20 cellular contexts compared by ENCODE assay signal in genomic region chr6:12260458-12261041, GRCh38. TPM values are rescaled to one million over a fixed set of nuclear protein-coding genes. Genes with fewer than 3 reads are reported as not detected.
"Had no signal": no experiment of that assay in that cellular context is flagged by ENCODE, and none has a peak within 500 bp of the region (broad histone marks: within the 10 kb centered on the region; RNA-seq: fewer than 3 reads in every experiment).

No MANE protein-coding gene starts in this region.

- H3K4me2 ChIP-seq: smooth muscle cell had no signal

- FAIRE-seq: endothelial cell of umbilical vein had no signal

- H3K27ac Mint-ChIP-seq: endodermal cell; naive thymus-derived CD8-positive, alpha-beta T cell had no signal

- H3K36me3 ChIP-seq: neutrophil, right atrium auricular region, upper lobe of left lung, uterus had no signal

- H3K4me1 Mint-ChIP-seq: endodermal cell; naive thymus-derived CD8-positive, alpha-beta T cell had no signal

- H3K36me3 Mint-ChIP-seq: naive thymus-derived CD8-positive, alpha-beta T cell had no signal

- H3K9me3 Mint-ChIP-seq: endodermal cell; naive thymus-derived CD8-positive, alpha-beta T cell had no signal

- H3K27ac ChIP-seq: foreskin keratinocyte, neutrophil, right atrium auricular region, upper lobe of left lung, uterus had no signal

- H3K4me1 ChIP-seq: right atrium auricular region, uterus had no signal

- H3K9me3 ChIP-seq: neutrophil, right atrium auricular region, upper lobe of left lung, uterus had no signal

- H3K4me3 Mint-ChIP-seq: endodermal cell; naive thymus-derived CD8-positive, alpha-beta T cell had no signal

- H3K27me3 ChIP-seq: foreskin keratinocyte, neutrophil, right atrium auricular region, upper lobe of left lung, uterus had no signal

- DNase-seq: dermis blood vessel endothelial cell; effector CD4-positive, alpha-beta T cell; endodermal cell; erythroblast; foreskin keratinocyte; kidney; left cardiac atrium; left ventricle myocardium superior; mesenchymal stem cell; naive thymus-derived CD8-positive, alpha-beta T cell; posterior cingulate gyrus; stimulated activated CD4-positive, alpha-beta T cell treated with anti-CD3 and anti-CD28 coated beads, Interleukin-2, amount 100 ng/mL, for 48 hours; stimulated activated naive CD4-positive, alpha-beta T cell treated with Interleukin-2 at 50 U/mL for 16 hours; upper lobe of left lung; uterus had no signal

- H3K4me3 ChIP-seq: lung, right atrium auricular region, smooth muscle cell, upper lobe of left lung, uterus had no signal

RNA-seq across cellular contexts. Expression of gene EDN1, which starts 29.6 kb away (rescaled TPM):
- polyA plus RNA-seq: naive thymus-derived CD8-positive, alpha-beta T cell had no signal
